11 cellular contexts compared by ENCODE assay signal in genomic region chr19:15934332-15935078, GRCh38. TPM values are rescaled to one million over a fixed set of nuclear protein-coding genes. Genes with fewer than 3 reads are reported as not detected.
DNase-seq lines count a peak whose midpoint lies in the region; ATAC-seq and TF ChIP-seq lines count a peak whose summit lies in the region.
"Had no signal": no experiment of that assay in that cellular context is flagged by ENCODE, and none has a peak within 500 bp of the region (broad histone marks: within the 10 kb centered on the region; RNA-seq: fewer than 3 reads in every experiment).

Gene CYP4F11 (minus strand): TSS chr19:15934529. CDS start chr19:15934408, 121 bp downstream.

- H3K9me3 Mint-ChIP-seq in mesothelial cell of epicardium: peaks cover 30% of the 10 kb centered on the region

- TF ChIP-seq CTCF in mesothelial cell of epicardium (IDR thresholded peaks at IDR 0.05; ENCODE audit: unreplicated experiment): no peak
- TF ChIP-seq CTCF in omental fat pad (IDR thresholded peaks at IDR 0.05): no peak

- H3K27me3 Mint-ChIP-seq in mesothelial cell of epicardium (ENCODE audit: low read depth): no peaks in the 10 kb centered on the region

- no peak for ATAC-seq in omental fat pad (ENCODE audit: low FRiP score)

- H3K4me1 Mint-ChIP-seq in mesothelial cell of epicardium: no peaks in the 10 kb centered on the region

- H3K27ac Mint-ChIP-seq in mesothelial cell of epicardium: no peak within 1 kb of the TSS

- H3K36me3 Mint-ChIP-seq in mesothelial cell of epicardium: peaks cover 6% of the 10 kb centered on the region

- no peak within 1 kb of the TSS for H3K4me3 Mint-ChIP-seq in mesothelial cell of epicardium

- peak within 1 kb of the TSS; percentile 47 for H3K27ac ChIP-seq in cingulate gyrus (ENCODE audit: low read depth, low read length)

- DNase-seq in D341Med (ENCODE audit: low spot score) (peak; percentile 45), NCI-H2029 treated with DMSO at 0.1 percent for 48 hours (lab: John Stamatoyannopoulos, UW) (peak; percentile 85), myocyte (ENCODE audit: low read depth) (peak; percentile 7), mesothelial cell of epicardium (ENCODE audit: low spot score in 2 of 2, unreplicated experiment in 2 of 2) (no peak), omental fat pad (ENCODE audit: low spot score) (no peak), NCI-H345 (lab: John Stamatoyannopoulos, UW) (no peak), T1000 (lab: John Stamatoyannopoulos, UW) (no peak)
- DNase-seq: HCEC 1CT, NCI-H187 treated with DMSO at 0.1 percent for 48 hours had no signal

RNA-seq across cellular contexts. Expression of gene CYP4F11, which starts in this region (rescaled TPM):
- total RNA-seq in myocyte (not detected in 2 replicates), mesothelial cell of epicardium (not detected in 3 replicates), omental fat pad (1 to 10 TPM in 1 of 4 donors, under 1 TPM in 2, not detected in 1; 0.09 to 1.4 (median 0.60) TPM)
- 0.08 TPM for polyA plus RNA-seq in myocyte (2012)
- polyA plus RNA-seq: neural cell had no signal

Comparison
In these comparisons a context has a peak if more than half of its experiments do, and no peak if none do; other contexts are left out.
1. Peak in DNase-seq in myocyte; RNA of the gene not detected or under 1 TPM.
2. DNase-seq: peak in D341Med (single experiment) and NCI-H2029 treated with DMSO at 0.1 percent for 48 hours (single experiment); none in mesothelial cell of epicardium (0 of 2), omental fat pad (single experiment), NCI-H345 (single experiment) and T1000 (single experiment).